Comparison of ENCODE assay signal across 12 cellular contexts in the genomic region with DNA sequence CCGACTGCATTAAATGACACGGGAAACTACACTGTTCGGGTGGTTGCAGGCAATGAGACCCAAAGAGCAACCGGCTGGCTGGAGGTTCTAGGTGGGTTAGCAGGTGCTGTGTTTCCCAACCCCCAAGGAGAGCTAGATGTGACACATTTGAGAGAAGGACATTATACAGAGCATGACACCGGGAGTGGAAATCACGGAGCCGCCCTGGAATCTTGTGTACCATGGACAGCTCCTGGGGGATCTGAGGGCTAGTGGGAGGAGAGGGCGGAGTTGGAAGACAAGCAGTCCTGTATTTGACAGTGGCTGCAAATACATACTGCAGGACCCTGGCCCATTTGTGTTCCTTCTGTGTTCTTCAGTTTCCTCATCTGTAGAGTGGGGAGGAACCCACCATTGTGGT. TPM values are rescaled to one million over a fixed set of nuclear protein-coding genes. Genes with fewer than 3 reads are reported as not detected.
DNase-seq lines count a peak whose midpoint lies in the region; ATAC-seq and TF ChIP-seq lines count a peak whose summit lies in the region.
"Had no signal": no experiment of that assay in that cellular context is flagged by ENCODE, and none has a peak within 500 bp of the region (broad histone marks: within the 10 kb centered on the region; RNA-seq: fewer than 3 reads in every experiment).

No MANE protein-coding gene starts in this region.

- H3K4me1 ChIP-seq in neural progenitor cell, result no peaks in the 10 kb centered on the region
- H3K4me1 ChIP-seq: pancreas, tibial artery had no signal

- peak overlapping the region; percentile 1 for H3K27ac Mint-ChIP-seq in activated T-helper 17 cell treated with anti-CD3 and anti-CD28 coated beads, Interleukin-2, amount 50 U/mL, for 72 hours
- no peak overlapping the region for H3K27ac Mint-ChIP-seq in neural progenitor cell

- DNase-seq in DMS 273 (lab: John Stamatoyannopoulos, UW; ENCODE audit: unreplicated experiment) (peak; percentile 9), DMS 273 treated with DMSO at 0.1 percent for 48 hours (lab: John Stamatoyannopoulos, UW) (no peak), KBM-7 (peak; percentile 73), neural progenitor cell (ENCODE audit: low spot score) (peak; percentile 46), NCI-H2196 treated with DMSO at 0.1 percent for 48 hours (lab: John Stamatoyannopoulos, UW; ENCODE audit: unreplicated experiment) (no peak), NCI-H187 treated with DMSO at 0.1 percent for 48 hours (lab: John Stamatoyannopoulos, UW) (no peak)
- DNase-seq in activated effector memory CD4-positive, alpha-beta T cell treated with anti-CD3 and anti-CD28 coated beads, Interleukin-2, amount 50 U/mL, for 16 hours, result no peak
- DNase-seq: pancreas had no signal

- H3F3A ChIP-seq in neural progenitor cell (ENCODE audit: low read depth), result no peaks in the 10 kb centered on the region

- TF ChIP-seq CTCF in neural progenitor cell (IDR thresholded peaks at IDR 0.05), result no peak

- peaks cover 24% of the 10 kb centered on the region for H3K27me3 Mint-ChIP-seq in activated T-helper 17 cell treated with anti-CD3 and anti-CD28 coated beads, Interleukin-2, amount 50 U/mL, for 72 hours
- peaks cover 12% of the 10 kb centered on the region for H3K27me3 Mint-ChIP-seq in neural progenitor cell (ENCODE audit: insufficient read depth, low read depth)

- no peak overlapping the region for H3K27ac ChIP-seq in neural progenitor cell
- H3K27ac ChIP-seq: 22Rv1, pancreas, tibial artery had no signal

- H3K36me3 ChIP-seq in neural progenitor cell, result no peaks in the 10 kb centered on the region
- H3K36me3 ChIP-seq: pancreas, tibial artery had no signal

- H2AFZ ChIP-seq in neural progenitor cell (replicated peaks), result no peak overlapping the region

- peaks cover 14% of the 10 kb centered on the region for H3K4me1 Mint-ChIP-seq in activated T-helper 17 cell treated with anti-CD3 and anti-CD28 coated beads, Interleukin-2, amount 50 U/mL, for 72 hours
- H3K4me1 Mint-ChIP-seq in neural progenitor cell, result no peaks in the 10 kb centered on the region

- H3K4me3 Mint-ChIP-seq in activated T-helper 17 cell treated with anti-CD3 and anti-CD28 coated beads, Interleukin-2, amount 50 U/mL, for 72 hours, result peak overlapping the region; percentile 20
- no peak overlapping the region for H3K4me3 Mint-ChIP-seq in neural progenitor cell

- no peak overlapping the region for H3K4me2 ChIP-seq in neural progenitor cell

- no peaks in the 10 kb centered on the region for H3K9me3 ChIP-seq in neural progenitor cell (ENCODE audit: low read depth)
- H3K9me3 ChIP-seq: pancreas, tibial artery had no signal

- no peaks in the 10 kb centered on the region for H4K20me1 ChIP-seq in neural progenitor cell (ENCODE audit: low read depth)

- no peaks in the 10 kb centered on the region for H3K36me3 Mint-ChIP-seq in activated T-helper 17 cell treated with anti-CD3 and anti-CD28 coated beads, Interleukin-2, amount 50 U/mL, for 72 hours (ENCODE audit: low read depth)
- no peaks in the 10 kb centered on the region for H3K36me3 Mint-ChIP-seq in neural progenitor cell

- in situ Hi-C loops in KBM-7 (cut with MboI; ENCODE audit: low pct_unique_long_range_greater_than_20kb, low sequenced_read_pairs), result no loop called here

- no peak overlapping the region for H3K9ac ChIP-seq in neural progenitor cell

- H3K79me2 ChIP-seq in neural progenitor cell (ENCODE audit: low read depth), result no peaks in the 10 kb centered on the region

- no peaks in the 10 kb centered on the region for H3K27me3 ChIP-seq in neural progenitor cell

- no peaks in the 10 kb centered on the region for H3K9me3 Mint-ChIP-seq in activated T-helper 17 cell treated with anti-CD3 and anti-CD28 coated beads, Interleukin-2, amount 50 U/mL, for 72 hours
- H3K9me3 Mint-ChIP-seq in neural progenitor cell, result no peaks in the 10 kb centered on the region

- ATAC-seq in activated T-helper 17 cell treated with anti-CD3 and anti-CD28 coated beads, Interleukin-2, amount 50 U/mL, for 72 hours (replicated peaks), result no peak

- H3K4me3 ChIP-seq in neural progenitor cell, result no peak overlapping the region
- H3K4me3 ChIP-seq: pancreas, tibial artery had no signal

RNA-seq across cellular contexts. Expression of a gene that starts 2.3 kb away (rescaled TPM):
- total RNA-seq in activated T-helper 17 cell treated with anti-CD3 and anti-CD28 coated beads, Interleukin-2, amount 50 U/mL, for 72 hours, result not detected
- not detected in 2 replicates for total RNA-seq in neural progenitor cell (ENCODE audit: low replicate concordance)
- total RNA-seq: pancreas; T-helper 1 cell treated with Interleukin-12 subunit alpha and Interleukin-12 subunit beta and Interleukin-4 antibody, amounts not matched to agents 30 ng/mL and 1 ng/mL, for 36 hours had no signal

RNA-seq across cellular contexts. Expression of a gene that starts 21.0 kb away (rescaled TPM):
- total RNA-seq in activated T-helper 17 cell treated with anti-CD3 and anti-CD28 coated beads, Interleukin-2, amount 50 U/mL, for 72 hours, result under 1 TPM; 0.22 to 0.34 TPM
- total RNA-seq in neural progenitor cell (ENCODE audit: low replicate concordance), result not detected in 2 replicates
- total RNA-seq: T-helper 1 cell treated with Interleukin-12 subunit alpha and Interleukin-12 subunit beta and Interleukin-4 antibody, amounts not matched to agents 30 ng/mL and 1 ng/mL, for 36 hours had no signal

RNA-seq across cellular contexts. Expression of a gene that starts 22.3 kb away (rescaled TPM):
- total RNA-seq in activated T-helper 17 cell treated with anti-CD3 and anti-CD28 coated beads, Interleukin-2, amount 50 U/mL, for 72 hours, result not detected
- total RNA-seq in neural progenitor cell (ENCODE audit: low replicate concordance), result not detected in 2 replicates
- total RNA-seq: T-helper 1 cell treated with Interleukin-12 subunit alpha and Interleukin-12 subunit beta and Interleukin-4 antibody, amounts not matched to agents 30 ng/mL and 1 ng/mL, for 36 hours had no signal

RNA-seq across cellular contexts. Expression of a gene that starts 50.9 kb away (rescaled TPM):
- total RNA-seq in activated T-helper 17 cell treated with anti-CD3 and anti-CD28 coated beads, Interleukin-2, amount 50 U/mL, for 72 hours, result not detected
- not detected in 2 replicates for total RNA-seq in neural progenitor cell (ENCODE audit: low replicate concordance)

Comparison
In these comparisons a context has a peak if more than half of its experiments do, and no peak if none do; other contexts are left out.
1. DNase-seq: peak in DMS 273 (single experiment), KBM-7 (single experiment) and neural progenitor cell (single experiment); none in DMS 273 treated with DMSO at 0.1 percent for 48 hours (single experiment), activated effector memory CD4-positive, alpha-beta T cell treated with anti-CD3 and anti-CD28 coated beads, Interleukin-2, amount 50 U/mL, for 16 hours (single experiment), NCI-H2196 treated with DMSO at 0.1 percent for 48 hours (single experiment) and NCI-H187 treated with DMSO at 0.1 percent for 48 hours (single experiment).